Comparison of ENCODE assay signal across 26 cellular contexts in the genomic region with DNA sequence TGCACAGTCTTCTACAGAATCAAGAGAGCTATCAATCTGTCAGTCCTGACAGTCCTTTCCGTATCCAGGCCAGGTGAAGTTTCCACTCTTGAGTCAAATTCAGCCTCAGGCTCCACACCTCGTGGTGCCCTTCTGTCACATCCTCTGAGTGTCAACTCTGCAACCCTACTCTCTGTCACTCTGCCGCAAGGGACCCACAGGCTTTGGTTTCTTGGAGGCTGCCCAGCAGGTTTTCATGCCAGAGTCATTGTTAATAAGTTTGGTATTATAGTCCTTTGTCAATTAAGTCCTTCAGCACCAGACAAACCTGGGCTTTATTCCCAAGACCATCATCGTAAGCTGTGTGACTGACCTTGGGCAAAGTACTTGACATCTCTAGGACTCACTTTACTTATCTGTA.
"Had no signal": no experiment of that assay in that cellular context is flagged by ENCODE, and none has a peak within 500 bp of the region (broad histone marks: within the 10 kb centered on the region; RNA-seq: fewer than 3 reads in every experiment).

No MANE protein-coding gene starts in this region.

- H3K27ac ChIP-seq: gastrocnemius medialis, right atrium auricular region, suprapubic skin, tibial artery had no signal

- H3K9me3 ChIP-seq: breast epithelium, gastrocnemius medialis, right atrium auricular region, suprapubic skin, tibial artery had no signal

- DNase-seq: activated CD4-positive, alpha-beta memory T cell treated with anti-CD3 and anti-CD28 coated beads for 36 hours; activated CD4-positive, alpha-beta T cell treated with anti-CD3 and anti-CD28 coated beads, Interleukin-2, amount 10 ng/mL, durations not matched to agents 24 days and 14 days; activated CD4-positive, CD25-positive, alpha-beta regulatory T cell treated with anti-CD3 and anti-CD28 coated beads, Interleukin-2, amount 50 U/mL, for 72 hours; activated CD8-positive, alpha-beta memory T cell treated with anti-CD3 and anti-CD28 coated beads, Interleukin-2, amount 50 U/mL, for 4 hours; activated gamma-delta T cell treated with Interleukin-2 at 50 U/mL for 16 hours; activated naive CD4-positive, alpha-beta T cell treated with anti-CD3 and anti-CD28 coated beads, Interleukin-2, amount 50 U/mL, for 16 hours; activated T-cell treated with anti-CD3 and anti-CD28 coated beads, Interleukin-2, amount 50 U/mL, for 1 hour; amygdala; effector CD8-positive, alpha-beta T cell; erythroblast; gastrocnemius medialis; glutamatergic neuron; left colon; naive thymus-derived CD4-positive, alpha-beta T cell; nucleus accumbens; stimulated activated CD4-positive, alpha-beta T cell treated with anti-CD3 and anti-CD28 coated beads, Interleukin-15, amount 100 ng/mL, for 24 hours; stimulated activated CD4-positive, alpha-beta T cell treated with anti-CD3 and anti-CD28 coated beads, Interleukin-2, amount 100 ng/mL, for 24 hours; stimulated activated naive B cell treated with anti-CD40 and anti-IgM and Interleukin-4, amounts not matched to agents 10 μg/mL and 1 μg/mL and 100 μg/mL, for 72 hours; T-helper 17 cell; T1000; tibial artery had no signal

- H3K4me3 ChIP-seq: breast epithelium, gastrocnemius medialis, right atrium auricular region, suprapubic skin, tibial artery had no signal

- H3K4me1 ChIP-seq: breast epithelium, gastrocnemius medialis, right atrium auricular region, suprapubic skin, tibial artery had no signal

- H3K27me3 ChIP-seq: gastrocnemius medialis, right atrium auricular region, suprapubic skin, tibial artery had no signal

- H3K36me3 ChIP-seq: breast epithelium, gastrocnemius medialis, right atrium auricular region, suprapubic skin, tibial artery had no signal

- ATAC-seq: gastrocnemius medialis; left colon; naive thymus-derived CD4-positive, alpha-beta T cell; stimulated activated naive B cell treated with anti-CD40 and anti-IgM and Interleukin-4, amounts not matched to agents 10 μg/mL and 1 μg/mL and 100 μg/mL, for 72 hours; T-helper 17 cell had no signal

- FAIRE-seq: endometrium, islet of Langerhans had no signal
